Comparison of ENCODE assay signal across 1 cellular context in the genomic region with DNA sequence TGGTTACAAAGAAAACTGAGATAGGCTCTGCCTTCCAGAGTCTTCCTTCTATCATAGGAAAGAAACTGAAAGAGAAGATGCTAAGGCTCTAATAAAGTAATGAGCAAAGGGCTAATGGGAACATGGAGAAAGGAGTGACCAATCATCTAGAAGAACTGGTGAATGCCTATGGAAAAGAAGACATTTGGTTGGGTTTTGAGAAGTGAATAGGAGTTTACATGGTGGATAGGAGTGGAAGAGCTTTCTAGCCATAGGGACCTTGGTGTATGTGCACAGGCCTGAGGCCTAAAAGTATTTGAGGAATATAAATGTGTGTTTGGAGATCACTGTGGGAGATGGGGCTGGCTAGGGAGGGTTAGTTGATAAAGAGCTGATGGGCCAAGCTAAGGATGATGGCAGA.
TF ChIP-seq lines count a peak whose summit lies in the region.

No MANE protein-coding gene starts in this region.

TF ChIP-seq in HepG2, 621 proteins besides CTCF, POLR2A, EP300 and RAD21:
- TF ChIP-seq ZFY (CRISPR knock-in tag; IDR thresholded peaks at IDR 0.05), result no peak
- TF ChIP-seq ZNF724P (CRISPR knock-in tag; IDR thresholded peaks at IDR 0.05; ENCODE audit: borderline replicate concordance), result no peak
- no peak for TF ChIP-seq KMT2B (CRISPR knock-in tag; IDR thresholded peaks at IDR 0.05)
